Comparison of ENCODE assay signal across 28 cellular contexts in genomic region chr10:8670461-8670860, GRCh38.
"Had no signal": no experiment of that assay in that cellular context is flagged by ENCODE, and none has a peak within 500 bp of the region (broad histone marks: within the 10 kb centered on the region; RNA-seq: fewer than 3 reads in every experiment).

No MANE protein-coding gene starts in this region.

- H3K36me3 Mint-ChIP-seq: memory B cell; naive B cell; natural killer cell treated with Interleukin-12 subunit alpha and Interleukin-12 subunit beta and Interleukin-15 and Interleukin-18, amount 100 ng/mL, for 72 hours had no signal

- H3K4me3 ChIP-seq: colonic mucosa, lower lobe of right lung, mucosa of descending colon, pancreas, right atrium auricular region, smooth muscle cell, suprapubic skin, transverse colon, vagina had no signal

- H3K27ac ChIP-seq: colonic mucosa, lower lobe of right lung, neutrophil, pancreas, right atrium auricular region, suprapubic skin, transverse colon, vagina had no signal

- H3K4me1 Mint-ChIP-seq: endodermal cell; memory B cell; naive B cell; neural crest cell; stimulated activated naive CD8-positive, alpha-beta T cell treated with anti-CD3 and anti-CD28 coated beads, Interleukin-15, amount 100 ng/mL, for 72 hours had no signal

- H3K36me3 ChIP-seq: colonic mucosa, lower lobe of right lung, neutrophil, pancreas, right atrium auricular region, suprapubic skin, transverse colon, vagina had no signal

- H3K27me3 ChIP-seq: colonic mucosa, neutrophil, pancreas, right atrium auricular region, suprapubic skin, transverse colon, vagina had no signal

- DNase-seq: colonic mucosa; effector CD8-positive, alpha-beta T cell; endodermal cell; erythroblast; hypothalamus; left ventricle myocardium superior; lower lobe of right lung; mucosa of descending colon; naive B cell; pancreas; stimulated activated CD4-positive, alpha-beta T cell treated with anti-CD3 and anti-CD28 coated beads, Interleukin-12 subunit alpha, Interleukin-12 subunit beta, amount 100 ng/mL, for 4 hours; stimulated activated CD4-positive, alpha-beta T cell treated with anti-CD3 and anti-CD28 coated beads, Interleukin-1b, Interleukin-23, amount 100 ng/mL, for 48 hours; stimulated activated CD4-positive, alpha-beta T cell treated with anti-CD3 and anti-CD28 coated beads, Interleukin-4, amount 100 ng/mL, for 1 hour; stimulated activated CD8-positive, alpha-beta memory T cell treated with anti-CD3 and anti-CD28 coated beads, Interleukin-4, amount 100 ng/mL, for 48 hours; stimulated activated naive CD4-positive, alpha-beta T cell; stimulated activated naive CD8-positive, alpha-beta T cell treated with anti-CD3 and anti-CD28 coated beads, Interleukin-15, amount 100 ng/mL, for 72 hours; transverse colon had no signal

- H3K4me2 ChIP-seq: smooth muscle cell had no signal

- ATAC-seq: left ventricle myocardium superior; lower lobe of right lung; mucosa of descending colon; natural killer cell treated with Interleukin-12 subunit alpha and Interleukin-12 subunit beta and Interleukin-15 and Interleukin-18, amount 100 ng/mL, for 72 hours; pancreas; sciatic nerve; stimulated activated naive CD8-positive, alpha-beta T cell treated with anti-CD3 and anti-CD28 coated beads, Interleukin-15, amount 100 ng/mL, for 72 hours had no signal

- H3K9me3 ChIP-seq: colonic mucosa, lower lobe of right lung, mucosa of descending colon, neutrophil, pancreas, suprapubic skin, transverse colon had no signal

- H3K27ac Mint-ChIP-seq: dendritic cell treated with granulocyte-macrophage colony-stimulating factor and Interleukin-4, amounts not matched to agents 40 ng/mL and 50 ng/mL, for 4 days; endodermal cell; memory B cell; naive B cell; natural killer cell treated with Interleukin-12 subunit alpha and Interleukin-12 subunit beta and Interleukin-15 and Interleukin-18, amount 100 ng/mL, for 72 hours; stimulated activated naive CD8-positive, alpha-beta T cell treated with anti-CD3 and anti-CD28 coated beads, Interleukin-15, amount 100 ng/mL, for 72 hours had no signal

- H3K9me3 Mint-ChIP-seq: neural crest cell had no signal

- H3K27me3 Mint-ChIP-seq: dendritic cell treated with granulocyte-macrophage colony-stimulating factor and Interleukin-4, amounts not matched to agents 40 ng/mL and 50 ng/mL, for 4 days; memory B cell had no signal

- FAIRE-seq: frontal cortex had no signal

- H3K4me1 ChIP-seq: colonic mucosa, lower lobe of right lung, pancreas, right atrium auricular region, transverse colon, vagina had no signal

- H3K4me3 Mint-ChIP-seq: dendritic cell treated with granulocyte-macrophage colony-stimulating factor and Interleukin-4, amounts not matched to agents 40 ng/mL and 50 ng/mL, for 4 days; endodermal cell; memory B cell; naive B cell; natural killer cell treated with Interleukin-12 subunit alpha and Interleukin-12 subunit beta and Interleukin-15 and Interleukin-18, amount 100 ng/mL, for 72 hours; neural crest cell; stimulated activated naive CD8-positive, alpha-beta T cell treated with anti-CD3 and anti-CD28 coated beads, Interleukin-15, amount 100 ng/mL, for 72 hours had no signal
